In the genomic region with DNA sequence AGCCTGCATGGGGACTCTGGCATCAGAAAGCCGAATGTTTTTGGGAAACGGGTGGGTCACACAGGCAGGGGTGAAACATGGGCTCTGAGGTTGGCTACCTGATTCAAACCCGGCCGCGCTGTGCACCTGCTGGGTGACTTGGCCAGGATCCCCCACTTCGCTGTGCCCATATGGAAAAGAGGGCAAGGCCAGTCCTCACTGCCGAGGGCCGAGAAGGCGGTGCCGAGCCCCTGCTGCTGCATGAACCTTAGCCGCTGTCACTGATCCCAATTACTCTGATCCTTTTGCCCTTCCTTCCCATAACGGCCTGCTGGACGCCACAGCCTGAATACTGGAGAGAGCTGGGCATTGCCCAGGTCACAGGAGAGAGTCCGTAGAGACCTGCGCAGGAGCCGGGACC, we compare ENCODE assay signal across 20 cellular contexts.
"Had no signal": no experiment of that assay in that cellular context is flagged by ENCODE, and none has a peak within 500 bp of the region (broad histone marks: within the 10 kb centered on the region; RNA-seq: fewer than 3 reads in every experiment).

No MANE protein-coding gene starts in this region.

- H3K27me3 ChIP-seq: body of pancreas, gastrocnemius medialis, heart right ventricle, left lung, pancreas, thyroid gland had no signal

- DNase-seq: activated B cell treated with CpG ODN at 0.5 μM for 24 hours; activated CD4-positive, alpha-beta memory T cell treated with anti-CD3 and anti-CD28 coated beads for 36 hours; activated CD4-positive, alpha-beta T cell treated with anti-CD3 and anti-CD28 coated beads for 4 hours; activated CD8-positive, alpha-beta memory T cell treated with anti-CD3 and anti-CD28 coated beads, Interleukin-2, amount 10 ng/mL, durations not matched to agents 7 days and 5 days; activated naive CD4-positive, alpha-beta T cell treated with anti-CD3 and anti-CD28 coated beads for 36 hours; body of pancreas; effector CD4-positive, alpha-beta T cell; gastrocnemius medialis; heart right ventricle; left lung; naive thymus-derived CD8-positive, alpha-beta T cell; stimulated activated CD4-positive, alpha-beta T cell treated with anti-CD3 and anti-CD28 coated beads, Interleukin-4, amount 100 ng/mL, for 1 hour; T-cell; thyroid gland had no signal

- H3K9me3 ChIP-seq: body of pancreas, gastrocnemius medialis, heart right ventricle, left lung, mucosa of descending colon, pancreas, thyroid gland had no signal

- H3K27ac Mint-ChIP-seq: activated B cell treated with CpG ODN at 0.5 μM for 24 hours; activated CD4-positive, alpha-beta memory T cell treated with anti-CD3 and anti-CD28 coated beads for 36 hours; activated CD8-positive, alpha-beta memory T cell treated with anti-CD3 and anti-CD28 coated beads, Interleukin-2, amount 10 ng/mL, durations not matched to agents 7 days and 5 days; activated naive CD4-positive, alpha-beta T cell treated with anti-CD3 and anti-CD28 coated beads for 36 hours; activated T-helper 2 cell treated with anti-CD3 and anti-CD28 coated beads, Interferon-gamma antibody, Interleukin-2, Interleukin-4, amounts not matched to agents 10 μg/mL and 5 μg/mL and 100 μg/mL, durations not matched to agents 14 hours and 24 hours and 36 hours; memory B cell had no signal

- H3K4me3 ChIP-seq: body of pancreas, gastrocnemius medialis, heart right ventricle, left lung, mucosa of descending colon, pancreas, smooth muscle cell, thyroid gland had no signal

- H3K27ac ChIP-seq: left lung, thyroid gland had no signal

- H3K9me3 Mint-ChIP-seq: activated B cell treated with CpG ODN at 0.5 μM for 24 hours; activated CD4-positive, alpha-beta memory T cell treated with anti-CD3 and anti-CD28 coated beads for 36 hours; activated naive CD4-positive, alpha-beta T cell treated with anti-CD3 and anti-CD28 coated beads for 36 hours; activated T-helper 2 cell treated with anti-CD3 and anti-CD28 coated beads, Interferon-gamma antibody, Interleukin-2, Interleukin-4, amounts not matched to agents 10 μg/mL and 5 μg/mL and 100 μg/mL, durations not matched to agents 14 hours and 24 hours and 36 hours; memory B cell; naive thymus-derived CD8-positive, alpha-beta T cell; T-cell had no signal

- H3K36me3 ChIP-seq: gastrocnemius medialis had no signal

- H3K4me3 Mint-ChIP-seq: activated B cell treated with CpG ODN at 0.5 μM for 24 hours; activated CD4-positive, alpha-beta memory T cell treated with anti-CD3 and anti-CD28 coated beads for 36 hours; activated CD8-positive, alpha-beta memory T cell treated with anti-CD3 and anti-CD28 coated beads, Interleukin-2, amount 10 ng/mL, durations not matched to agents 7 days and 5 days; activated naive CD4-positive, alpha-beta T cell treated with anti-CD3 and anti-CD28 coated beads for 36 hours; memory B cell; naive thymus-derived CD8-positive, alpha-beta T cell; T-cell had no signal

- H3K27me3 Mint-ChIP-seq: activated B cell treated with CpG ODN at 0.5 μM for 24 hours; activated CD4-positive, alpha-beta memory T cell treated with anti-CD3 and anti-CD28 coated beads for 36 hours; activated CD8-positive, alpha-beta memory T cell treated with anti-CD3 and anti-CD28 coated beads, Interleukin-2, amount 10 ng/mL, durations not matched to agents 7 days and 5 days; memory B cell; naive thymus-derived CD8-positive, alpha-beta T cell; T-cell had no signal

- ATAC-seq: activated CD8-positive, alpha-beta memory T cell treated with anti-CD3 and anti-CD28 coated beads, Interleukin-2, amount 10 ng/mL, durations not matched to agents 7 days and 5 days; body of pancreas; gastrocnemius medialis; left lung; mucosa of descending colon; naive thymus-derived CD8-positive, alpha-beta T cell; sciatic nerve; T-cell had no signal
